In genomic region chr17:40139566-40140058, GRCh38 we compare ENCODE assay signal across 2 cellular contexts.
A peak's percentile ranks its signal among the peaks of the same experiment; 100 is the strongest.
TF ChIP-seq lines count a peak whose summit lies in the region.

No MANE protein-coding gene starts in this region.

TF ChIP-seq in K562, 482 proteins besides CTCF, POLR2A, EP300 and RAD21 (continued from another document and continues in another):
- TF ChIP-seq GABPB2 (CRISPR knock-in tag; conservative IDR thresholded peaks at IDR 0.05) (no peak), ZNF717 (CRISPR knock-in tag; IDR thresholded peaks at IDR 0.05) (no peak), ZNF280A (IDR thresholded peaks at IDR 0.05; ENCODE audit: low read depth, partially characterized antibody) (no peak), CHCHD3 (CRISPR knock-in tag; IDR thresholded peaks at IDR 0.05) (no peak), CLOCK (CRISPR knock-in tag; IDR thresholded peaks at IDR 0.05; ENCODE audit: borderline replicate concordance) (no peak), NCOA6 (IDR thresholded peaks at IDR 0.05) (no peak), ZBTB26 (CRISPR knock-in tag; IDR thresholded peaks at IDR 0.05) (no peak), SREBF2 (CRISPR knock-in tag; IDR thresholded peaks at IDR 0.05) (no peak), CREB1 (IDR thresholded peaks at IDR 0.05) (no peak), CREB1 (CRISPR knock-in tag; IDR thresholded peaks at IDR 0.05) (no peak), HDAC8 (tag; IDR thresholded peaks at IDR 0.05) (no peak), ZBTB1 (CRISPR knock-in tag; IDR thresholded peaks at IDR 0.05; ENCODE audit: borderline replicate concordance, low read depth) (no peak), ETS1 (conservative IDR thresholded peaks at IDR 0.05; ENCODE audit: control insufficient read depth, low read depth, low read length) (no peak), FOXK2 (conservative IDR thresholded peaks at IDR 0.05 in 1 of 2, IDR thresholded peaks at IDR 0.05 in 1 of 2; ENCODE audit: low read depth in 2 of 2) (no peak), ETV1 (tag; conservative IDR thresholded peaks at IDR 0.05; ENCODE audit: low read depth) (no peak), NFXL1 (CRISPR knock-in tag; IDR thresholded peaks at IDR 0.05) (no peak), CBFA2T3 (IDR thresholded peaks at IDR 0.05) (peak; percentile 59), BMI1 (IDR thresholded peaks at IDR 0.05; ENCODE audit: low read length) (no peak), SMARCA5 (IDR thresholded peaks at IDR 0.05) (peak; percentile 69; the same call in 1 of the 2 replicates), SRSF7 (optimal IDR thresholded peaks at IDR 0.05; ENCODE audit: low read depth, low read length) (no peak), POLR2AphosphoS5 (IDR thresholded peaks at IDR 0.05; ENCODE audit: control insufficient read depth, insufficient read depth, low read depth, low read length) (no peak), KLF16 (IDR thresholded peaks at IDR 0.05) (no peak), NFATC3 (IDR thresholded peaks at IDR 0.05) (no peak), ZNF184 (CRISPR knock-in tag; IDR thresholded peaks at IDR 0.05) (no peak), KDM5B (IDR thresholded peaks at IDR 0.05; ENCODE audit: insufficient replicate concordance, low read depth, low read length) (no peak), NR2F6 (CRISPR knock-in tag; IDR thresholded peaks at IDR 0.05) (no peak), ZNF408 (CRISPR knock-in tag; IDR thresholded peaks at IDR 0.05; ENCODE audit: low read depth) (no peak), ZNF583 (CRISPR knock-in tag; IDR thresholded peaks at IDR 0.05) (no peak), YY1 (IDR thresholded peaks at IDR 0.05; ENCODE audit: borderline replicate concordance in 1 of 3, control insufficient read depth in 1 of 3, extremely low read depth in 1 of 3, insufficient read depth in 3 of 3, insufficient read length in 1 of 3, insufficient replicate concordance in 2 of 3, low read depth in 1 of 3, low read length in 2 of 3) (no peak), TAF15 (IDR thresholded peaks at IDR 0.05; ENCODE audit: low read depth, low read length) (no peak), ZNF23 (CRISPR knock-in tag; IDR thresholded peaks at IDR 0.05) (no peak), E2F3 (CRISPR knock-in tag; IDR thresholded peaks at IDR 0.05) (no peak)
- TF ChIP-seq, protein P1, sequence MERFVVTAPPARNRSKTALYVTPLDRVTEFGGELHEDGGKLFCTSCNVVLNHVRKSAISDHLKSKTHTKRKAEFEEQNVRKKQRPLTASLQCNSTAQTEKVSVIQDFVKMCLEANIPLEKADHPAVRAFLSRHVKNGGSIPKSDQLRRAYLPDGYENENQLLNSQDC (CRISPR knock-in tag; IDR thresholded peaks at IDR 0.05): no peak

TF ChIP-seq in HepG2, 621 proteins besides CTCF, POLR2A, EP300 and RAD21 (continued from another document):
- TF ChIP-seq ZNF766 (CRISPR knock-in tag; IDR thresholded peaks at IDR 0.05; ENCODE audit: borderline replicate concordance) (peak; percentile 76; the same call in 1 of the 2 replicates), KDM4B (CRISPR knock-in tag; IDR thresholded peaks at IDR 0.05) (0 out of 2 replicates have a peak, but pooled peaks have one; percentile 65), ZNF230 (CRISPR knock-in tag; IDR thresholded peaks at IDR 0.05) (peak; percentile 13; the same call in 1 of the 2 replicates), HINFP (CRISPR knock-in tag; IDR thresholded peaks at IDR 0.05; ENCODE audit: low read depth) (0 out of 2 replicates have a peak, but pooled peaks have one; percentile 19), REPIN1 (CRISPR knock-in tag; IDR thresholded peaks at IDR 0.05; ENCODE audit: borderline replicate concordance, low read depth) (no peak; the same call in 1 of the 2 replicates), KMT2A (CRISPR knock-in tag; IDR thresholded peaks at IDR 0.05) (peak; percentile 27; the same call in 1 of the 2 replicates), ZNF607 (CRISPR knock-in tag; IDR thresholded peaks at IDR 0.05; ENCODE audit: borderline replicate concordance) (peak; percentile 6; the same call in 1 of the 2 replicates), ZNF75D (CRISPR knock-in tag; IDR thresholded peaks at IDR 0.05; ENCODE audit: borderline replicate concordance) (no peak), ZNF713 (CRISPR knock-in tag; IDR thresholded peaks at IDR 0.05) (no peak; the same call in 1 of the 2 replicates), RXRB (CRISPR knock-in tag; IDR thresholded peaks at IDR 0.05; ENCODE audit: borderline replicate concordance) (peak; percentile 57), ZNF709 (CRISPR knock-in tag; IDR thresholded peaks at IDR 0.05) (no peak), JARID2 (CRISPR knock-in tag; IDR thresholded peaks at IDR 0.05; ENCODE audit: insufficient replicate concordance) (no peak), ZNF605 (CRISPR knock-in tag; IDR thresholded peaks at IDR 0.05) (no peak; the same call in 1 of the 2 replicates), LCORL (IDR thresholded peaks at IDR 0.05) (no peak), LCORL (CRISPR knock-in tag; IDR thresholded peaks at IDR 0.05) (no peak; the same call in 1 of the 2 replicates), SALL1 (CRISPR knock-in tag; IDR thresholded peaks at IDR 0.05) (peak; percentile 10), ZNF619 (CRISPR knock-in tag; IDR thresholded peaks at IDR 0.05) (0 out of 2 replicates have a peak, but pooled peaks have one; percentile 39), EEA1 (CRISPR knock-in tag; IDR thresholded peaks at IDR 0.05; ENCODE audit: borderline replicate concordance) (no peak), ZNF678 (CRISPR knock-in tag; IDR thresholded peaks at IDR 0.05) (no peak), ARNT2 (CRISPR knock-in tag; IDR thresholded peaks at IDR 0.05; ENCODE audit: low read depth) (no peak), POGZ (CRISPR knock-in tag; IDR thresholded peaks at IDR 0.05) (no peak), BORCS8-MEF2B (CRISPR knock-in tag; IDR thresholded peaks at IDR 0.05) (no peak; the same call in 1 of the 2 replicates), ZBTB46 (CRISPR knock-in tag; IDR thresholded peaks at IDR 0.05; ENCODE audit: borderline replicate concordance) (0 out of 2 replicates have a peak, but pooled peaks have one; percentile 6), ZSCAN20 (CRISPR knock-in tag; IDR thresholded peaks at IDR 0.05; ENCODE audit: borderline replicate concordance) (peak; percentile 40; the same call in 1 of the 2 replicates), CREB3 (CRISPR knock-in tag; IDR thresholded peaks at IDR 0.05) (peak; percentile 32; the same call in 1 of the 2 replicates), ZNF510 (CRISPR knock-in tag; IDR thresholded peaks at IDR 0.05; ENCODE audit: low read depth) (0 out of 2 replicates have a peak, but pooled peaks have one; percentile 59)
- TF ChIP-seq, protein P2, sequence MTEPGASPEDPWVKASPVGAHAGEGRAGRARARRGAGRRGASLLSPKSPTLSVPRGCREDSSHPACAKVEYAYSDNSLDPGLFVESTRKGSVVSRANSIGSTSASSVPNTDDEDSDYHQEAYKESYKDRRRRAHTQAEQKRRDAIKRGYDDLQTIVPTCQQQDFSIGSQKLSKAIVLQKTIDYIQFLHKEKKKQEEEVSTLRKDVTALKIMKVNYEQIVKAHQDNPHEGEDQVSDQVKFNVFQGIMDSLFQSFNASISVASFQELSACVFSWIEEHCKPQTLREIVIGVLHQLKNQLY (CRISPR knock-in tag; IDR thresholded peaks at IDR 0.05): peak; percentile 14; the same call in 1 of the 2 replicates
- TF ChIP-seq, protein P3, sequence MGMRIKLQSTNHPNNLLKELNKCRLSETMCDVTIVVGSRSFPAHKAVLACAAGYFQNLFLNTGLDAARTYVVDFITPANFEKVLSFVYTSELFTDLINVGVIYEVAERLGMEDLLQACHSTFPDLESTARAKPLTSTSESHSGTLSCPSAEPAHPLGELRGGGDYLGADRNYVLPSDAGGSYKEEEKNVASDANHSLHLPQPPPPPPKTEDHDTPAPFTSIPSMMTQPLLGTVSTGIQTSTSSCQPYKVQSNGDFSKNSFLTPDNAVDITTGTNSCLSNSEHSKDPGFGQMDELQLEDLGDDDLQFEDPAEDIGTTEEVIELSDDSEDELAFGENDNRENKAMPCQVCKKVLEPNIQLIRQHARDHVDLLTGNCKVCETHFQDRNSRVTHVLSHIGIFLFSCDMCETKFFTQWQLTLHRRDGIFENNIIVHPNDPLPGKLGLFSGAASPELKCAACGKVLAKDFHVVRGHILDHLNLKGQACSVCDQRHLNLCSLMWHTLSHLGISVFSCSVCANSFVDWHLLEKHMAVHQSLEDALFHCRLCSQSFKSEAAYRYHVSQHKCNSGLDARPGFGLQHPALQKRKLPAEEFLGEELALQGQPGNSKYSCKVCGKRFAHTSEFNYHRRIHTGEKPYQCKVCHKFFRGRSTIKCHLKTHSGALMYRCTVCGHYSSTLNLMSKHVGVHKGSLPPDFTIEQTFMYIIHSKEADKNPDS (CRISPR knock-in tag; IDR thresholded peaks at IDR 0.05): 0 out of 2 replicates have a peak, but pooled peaks have one; percentile 1
- TF ChIP-seq, protein P4, sequence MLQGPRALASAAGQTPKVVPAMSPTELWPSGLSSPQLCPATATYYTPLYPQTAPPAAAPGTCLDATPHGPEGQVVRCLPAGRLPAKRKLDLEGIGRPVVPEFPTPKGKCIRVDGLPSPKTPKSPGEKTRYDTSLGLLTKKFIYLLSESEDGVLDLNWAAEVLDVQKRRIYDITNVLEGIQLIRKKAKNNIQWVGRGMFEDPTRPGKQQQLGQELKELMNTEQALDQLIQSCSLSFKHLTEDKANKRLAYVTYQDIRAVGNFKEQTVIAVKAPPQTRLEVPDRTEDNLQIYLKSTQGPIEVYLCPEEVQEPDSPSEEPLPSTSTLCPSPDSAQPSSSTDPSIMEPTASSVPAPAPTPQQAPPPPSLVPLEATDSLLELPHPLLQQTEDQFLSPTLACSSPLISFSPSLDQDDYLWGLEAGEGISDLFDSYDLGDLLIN (CRISPR knock-in tag; IDR thresholded peaks at IDR 0.05; ENCODE audit: borderline replicate concordance): no peak
- TF ChIP-seq, protein P5, sequence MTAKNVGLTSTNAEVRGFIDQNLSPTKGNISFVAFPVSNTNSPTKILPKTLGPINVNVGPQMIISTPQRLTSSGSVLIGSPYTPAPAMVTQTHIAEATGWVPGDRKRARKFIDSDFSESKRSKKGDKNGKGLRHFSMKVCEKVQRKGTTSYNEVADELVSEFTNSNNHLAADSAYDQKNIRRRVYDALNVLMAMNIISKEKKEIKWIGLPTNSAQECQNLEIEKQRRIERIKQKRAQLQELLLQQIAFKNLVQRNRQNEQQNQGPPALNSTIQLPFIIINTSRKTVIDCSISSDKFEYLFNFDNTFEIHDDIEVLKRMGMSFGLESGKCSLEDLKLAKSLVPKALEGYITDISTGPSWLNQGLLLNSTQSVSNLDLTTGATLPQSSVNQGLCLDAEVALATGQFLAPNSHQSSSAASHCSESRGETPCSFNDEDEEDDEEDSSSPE (CRISPR knock-in tag; IDR thresholded peaks at IDR 0.05): peak; percentile 50; the same call in 1 of the 2 replicates
- TF ChIP-seq, protein P6, sequence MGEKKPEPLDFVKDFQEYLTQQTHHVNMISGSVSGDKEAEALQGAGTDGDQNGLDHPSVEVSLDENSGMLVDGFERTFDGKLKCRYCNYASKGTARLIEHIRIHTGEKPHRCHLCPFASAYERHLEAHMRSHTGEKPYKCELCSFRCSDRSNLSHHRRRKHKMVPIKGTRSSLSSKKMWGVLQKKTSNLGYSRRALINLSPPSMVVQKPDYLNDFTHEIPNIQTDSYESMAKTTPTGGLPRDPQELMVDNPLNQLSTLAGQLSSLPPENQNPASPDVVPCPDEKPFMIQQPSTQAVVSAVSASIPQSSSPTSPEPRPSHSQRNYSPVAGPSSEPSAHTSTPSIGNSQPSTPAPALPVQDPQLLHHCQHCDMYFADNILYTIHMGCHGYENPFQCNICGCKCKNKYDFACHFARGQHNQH (CRISPR knock-in tag; IDR thresholded peaks at IDR 0.05): peak; percentile 58; the same call in 1 of the 2 replicates
- TF ChIP-seq, protein P7, sequence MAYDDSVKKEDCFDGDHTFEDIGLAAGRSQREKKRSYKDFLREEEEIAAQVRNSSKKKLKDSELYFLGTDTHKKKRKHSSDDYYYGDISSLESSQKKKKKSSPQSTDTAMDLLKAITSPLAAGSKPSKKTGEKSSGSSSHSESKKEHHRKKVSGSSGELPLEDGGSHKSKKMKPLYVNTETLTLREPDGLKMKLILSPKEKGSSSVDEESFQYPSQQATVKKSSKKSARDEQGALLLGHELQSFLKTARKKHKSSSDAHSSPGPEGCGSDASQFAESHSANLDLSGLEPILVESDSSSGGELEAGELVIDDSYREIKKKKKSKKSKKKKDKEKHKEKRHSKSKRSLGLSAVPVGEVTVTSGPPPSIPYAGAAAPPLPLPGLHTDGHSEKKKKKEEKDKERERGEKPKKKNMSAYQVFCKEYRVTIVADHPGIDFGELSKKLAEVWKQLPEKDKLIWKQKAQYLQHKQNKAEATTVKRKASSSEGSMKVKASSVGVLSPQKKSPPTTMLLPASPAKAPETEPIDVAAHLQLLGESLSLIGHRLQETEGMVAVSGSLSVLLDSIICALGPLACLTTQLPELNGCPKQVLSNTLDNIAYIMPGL (CRISPR knock-in tag; IDR thresholded peaks at IDR 0.05; ENCODE audit: borderline replicate concordance in 1 of 2, low read depth in 1 of 2): peak in 1 of 2 experiments; percentile 67; a peak in 1 of 4 replicates
